Comparison of ENCODE assay signal across 9 cellular contexts in the genomic region with DNA sequence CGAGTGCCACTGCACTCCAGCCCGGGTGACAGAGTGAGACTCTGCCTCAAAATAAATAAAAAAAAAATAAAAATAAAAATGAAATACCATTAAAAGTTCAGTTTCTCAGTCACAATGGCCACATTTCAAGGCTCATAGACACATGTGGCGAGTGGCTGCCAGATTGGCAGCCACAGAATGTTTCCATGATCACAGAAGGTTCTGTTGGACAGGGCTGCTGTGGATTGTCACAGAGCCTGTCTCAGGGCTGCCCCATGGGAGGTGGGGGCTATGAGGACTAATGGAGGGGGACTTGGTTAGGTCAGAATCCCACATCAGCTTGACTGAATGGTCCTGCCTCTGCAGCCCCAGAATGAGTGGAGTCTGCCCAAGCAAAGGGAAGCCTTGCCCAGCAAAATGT. TPM values are rescaled to one million over a fixed set of nuclear protein-coding genes. Genes with fewer than 3 reads are reported as not detected.
"Had no signal": no experiment of that assay in that cellular context is flagged by ENCODE, and none has a peak within 500 bp of the region (broad histone marks: within the 10 kb centered on the region; RNA-seq: fewer than 3 reads in every experiment).

No MANE protein-coding gene starts in this region.

- H3K4me3 ChIP-seq: GM12878 had no signal

- FAIRE-seq: G401.6, GM12878, GM12891, GM12892, GM18507, GM19239 had no signal

- DNase-seq: GDM1, GF-D8 had no signal

- ATAC-seq: GM12878 had no signal

RNA-seq across cellular contexts. Expression of gene PLA2G1B, which starts 3.8 kb away (rescaled TPM):
- total RNA-seq: G401, GM12878 had no signal
- polyA plus RNA-seq: GM12878 had no signal

RNA-seq across cellular contexts. Expression of gene MSI1, which starts 37.6 kb away (rescaled TPM):
- total RNA-seq: GM12878 had no signal

RNA-seq across cellular contexts. Expression of gene RNU4-1, which starts 38.4 kb away (rescaled TPM):
- total RNA-seq: G401 had no signal

RNA-seq across cellular contexts. Expression of gene RNU4-2, which starts 39.7 kb away (rescaled TPM):
- total RNA-seq: G401 had no signal
